11 cellular contexts compared by ENCODE assay signal in the genomic region with DNA sequence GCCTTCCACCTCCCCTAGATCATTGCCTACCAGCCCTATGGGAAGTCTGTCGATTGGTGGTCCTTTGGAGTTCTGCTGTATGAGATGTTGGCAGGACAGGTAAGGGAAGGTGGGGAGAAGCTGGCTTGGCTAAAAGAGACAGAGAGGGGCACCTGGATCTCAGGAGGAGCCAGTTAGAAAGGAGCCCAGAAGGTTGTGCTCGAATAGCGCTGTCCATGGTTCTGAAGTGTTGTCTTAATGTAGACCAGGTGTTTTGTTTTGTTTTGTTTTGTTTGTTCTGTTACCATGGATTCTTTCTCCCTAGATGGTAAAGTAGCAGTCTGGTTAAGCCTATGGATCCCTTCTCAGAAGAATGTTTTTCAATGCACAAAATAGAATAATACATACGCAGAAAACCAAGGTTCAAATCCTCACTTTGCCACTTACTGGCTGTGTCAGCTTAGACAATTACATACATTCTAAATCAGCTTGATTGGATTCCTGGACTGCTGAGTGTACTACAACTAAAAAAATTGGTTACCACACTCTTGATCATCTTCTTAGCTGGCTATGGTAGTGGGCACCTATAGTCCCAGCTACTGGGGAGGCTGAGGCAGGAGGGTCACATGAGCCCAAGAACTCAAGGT. TPM values are rescaled to one million over a fixed set of nuclear protein-coding genes. Genes with fewer than 3 reads are reported as not detected.
DNase-seq lines count a peak whose midpoint lies in the region; ATAC-seq, FAIRE-seq and TF ChIP-seq lines count a peak whose summit lies in the region.
"Had no signal": no experiment of that assay in that cellular context is flagged by ENCODE, and none has a peak within 500 bp of the region (broad histone marks: within the 10 kb centered on the region; RNA-seq: fewer than 3 reads in every experiment).

No MANE protein-coding gene starts in this region.

- no peak for TF ChIP-seq POLR2A in esophagus muscularis mucosa (IDR thresholded peaks at IDR 0.05; ENCODE audit: low read depth)

- H3K27ac ChIP-seq in esophagus muscularis mucosa (replicated peaks in 1 of 4) (no peak overlapping the region), aorta (ENCODE audit: low read depth in 1 of 2, low read length in 2 of 2) (no peak overlapping the region)
- H3K27ac ChIP-seq: adrenal gland had no signal

- H3K9me3 Mint-ChIP-seq in natural killer cell, result no peaks in the 10 kb centered on the region
- no peaks in the 10 kb centered on the region for H3K9me3 Mint-ChIP-seq in natural killer cell treated with Interleukin-12 subunit alpha and Interleukin-12 subunit beta and Interleukin-15 and Interleukin-18, amount 100 ng/mL, for 72 hours

- H3K4me3 ChIP-seq in epithelial cell of esophagus (ENCODE audit: low read length) (no peak overlapping the region), esophagus muscularis mucosa (no peak overlapping the region), aorta (ENCODE audit: low read length in 2 of 2) (no peak overlapping the region)
- H3K4me3 ChIP-seq: adrenal gland had no signal

- H3K4me1 Mint-ChIP-seq in natural killer cell, result peaks cover 9 to 50% of the 10 kb centered on the region in 2 donors
- H3K4me1 Mint-ChIP-seq in natural killer cell treated with Interleukin-12 subunit alpha and Interleukin-12 subunit beta and Interleukin-15 and Interleukin-18, amount 100 ng/mL, for 72 hours (ENCODE audit: low read depth in 2 of 2), result peaks cover 27 to 28% of the 10 kb centered on the region in 2 donors

- TF ChIP-seq CTCF in natural killer cell (IDR thresholded peaks at IDR 0.05) (no peak), epithelial cell of esophagus (IDR thresholded peaks at IDR 0.05; ENCODE audit: insufficient read depth, low read depth, low read length, missing control alignments) (no peak), esophagus muscularis mucosa (IDR thresholded peaks at IDR 0.05) (no peak)

- WGBS in esophagus muscularis mucosa, result 57% methylated on average over 4 of the region's 4 CpGs
- 43 to 44% methylated on average over 4 of the region's 4 CpGs for WGBS in aorta, 2 donors

- intact Hi-C loops in natural killer cell (cut with micrococcal nuclease) (no loop called here), esophagus muscularis mucosa (cut with DNase I) (loop anchor here (10.0 kb wide), 1 partner anchor 58 kb away; no protein-coding TSS in a partner anchor), aorta (cut with DNase I) (no loop called here)

- H3K27me3 ChIP-seq in esophagus muscularis mucosa, result peaks cover 0 to 97% (median 31%) of the 10 kb centered on the region in 4 donors
- H3K27me3 ChIP-seq in aorta (ENCODE audit: control insufficient read depth in 1 of 2, insufficient read depth in 2 of 2, low read length in 1 of 2), result no peaks in the 10 kb centered on the region

- H3K36me3 Mint-ChIP-seq in natural killer cell, result no peaks in the 10 kb centered on the region
- no peaks in the 10 kb centered on the region for H3K36me3 Mint-ChIP-seq in natural killer cell treated with Interleukin-12 subunit alpha and Interleukin-12 subunit beta and Interleukin-15 and Interleukin-18, amount 100 ng/mL, for 72 hours

- H3K4me1 ChIP-seq in esophagus muscularis mucosa, result peaks cover 2 to 27% (median 17%) of the 10 kb centered on the region in 4 donors
- H3K4me1 ChIP-seq in aorta (ENCODE audit: control insufficient read depth in 1 of 2, insufficient read depth in 2 of 2, low read length in 2 of 2), result no peaks in the 10 kb centered on the region
- H3K4me1 ChIP-seq: adrenal gland had no signal

- H3K36me3 ChIP-seq in esophagus muscularis mucosa (no peaks in the 10 kb centered on the region), aorta (ENCODE audit: control insufficient read depth in 1 of 2, insufficient read depth in 2 of 2, low read length in 1 of 2) (no peaks in the 10 kb centered on the region)
- H3K36me3 ChIP-seq: adrenal gland had no signal

- no peak for TF ChIP-seq EP300 in esophagus muscularis mucosa (IDR thresholded peaks at IDR 0.05)

- H3K27ac Mint-ChIP-seq in natural killer cell, result no peak overlapping the region
- H3K27ac Mint-ChIP-seq in natural killer cell treated with Interleukin-12 subunit alpha and Interleukin-12 subunit beta and Interleukin-15 and Interleukin-18, amount 100 ng/mL, for 72 hours, result no peak overlapping the region

- FAIRE-seq in urothelium cell line (lab: Jason Lieb, UNC), result no peak

- DNase-seq in natural killer cell (no peak), RPMI7951 (ENCODE audit: low read depth) (peak; percentile 52), epithelial cell of esophagus (ENCODE audit: low read depth) (peak; percentile 69), urothelium cell line (ENCODE audit: low spot score) (peak; percentile 52), esophagus muscularis mucosa (ENCODE audit: extremely low spot score) (no peak), aorta (no peak)
- DNase-seq in natural killer cell treated with Interleukin-12 subunit alpha and Interleukin-12 subunit beta and Interleukin-15 and Interleukin-18, amount 100 ng/mL, for 72 hours (ENCODE audit: low spot score), result no peak

- H3K4me3 Mint-ChIP-seq in natural killer cell, result no peak overlapping the region
- no peak overlapping the region for H3K4me3 Mint-ChIP-seq in natural killer cell treated with Interleukin-12 subunit alpha and Interleukin-12 subunit beta and Interleukin-15 and Interleukin-18, amount 100 ng/mL, for 72 hours

- H3K9me3 ChIP-seq in esophagus muscularis mucosa (no peaks in the 10 kb centered on the region), aorta (ENCODE audit: control insufficient read depth, low read length) (no peaks in the 10 kb centered on the region)
- H3K9me3 ChIP-seq: adrenal gland had no signal

- ATAC-seq in natural killer cell (peak; percentile 35 to 51 (median 50)), aorta (ENCODE audit: low FRiP score) (no peak), GM19467 (IDR thresholded peaks at IDR 0.05; ENCODE audit: unreplicated experiment) (no peak)
- no peak for ATAC-seq in natural killer cell treated with Interleukin-12 subunit alpha and Interleukin-12 subunit beta and Interleukin-15 and Interleukin-18, amount 100 ng/mL, for 72 hours
- ATAC-seq: Panc1 had no signal

- H3K27me3 Mint-ChIP-seq in natural killer cell (ENCODE audit: low read depth in 2 of 2), result peaks cover 31 to 41% of the 10 kb centered on the region in 2 donors
- peaks cover 41 to 45% of the 10 kb centered on the region in 2 donors for H3K27me3 Mint-ChIP-seq in natural killer cell treated with Interleukin-12 subunit alpha and Interleukin-12 subunit beta and Interleukin-15 and Interleukin-18, amount 100 ng/mL, for 72 hours

RNA-seq across cellular contexts. Expression of gene CACNG7, which starts 5.9 kb away (rescaled TPM):
- total RNA-seq in natural killer cell (not detected), esophagus muscularis mucosa (1 to 10 TPM in 1 of 4 donors, under 1 TPM in 1, not detected in 2; under 0.01 to 1.2 TPM), aorta (not detected)
- not detected for total RNA-seq in natural killer cell treated with Interleukin-12 subunit alpha and Interleukin-12 subunit beta and Interleukin-15 and Interleukin-18, amount 100 ng/mL, for 72 hours
- not detected in 2 replicates for total RNA-seq in RPMI7951 (2014; rRNA removed; shearing (Covaris generic))
- not detected for polyA plus RNA-seq in aorta
- total RNA-seq: mononuclear cell had no signal

RNA-seq across cellular contexts. Expression of gene PRKCG, which starts 21.2 kb away (rescaled TPM):
- total RNA-seq in natural killer cell (1 to 10 TPM in 2 of 3 donors, under 1 TPM in 1; 0.55 to 2.6 (median 1.5) TPM), esophagus muscularis mucosa (not detected), aorta (1 to 10 TPM in 1 of 2 donors, not detected in 1; 1.2 TPM)
- 1 to 10 TPM in 1 of 2 donors, not detected in 1; 1.1 TPM for total RNA-seq in natural killer cell treated with Interleukin-12 subunit alpha and Interleukin-12 subunit beta and Interleukin-15 and Interleukin-18, amount 100 ng/mL, for 72 hours
- total RNA-seq in RPMI7951 (2014; rRNA removed; shearing (Covaris generic)), result not detected in 2 replicates
- not detected for polyA plus RNA-seq in aorta
- total RNA-seq: adrenal gland had no signal
- polyA plus RNA-seq: adrenal gland had no signal

RNA-seq across cellular contexts. Expression of gene MYADM, which starts 35.5 kb away (rescaled TPM):
- total RNA-seq in natural killer cell (100 to 1,000 TPM; 219 to 658 (median 296) TPM), esophagus muscularis mucosa (100 to 1,000 TPM; 130 to 353 (median 204) TPM), aorta (100 to 1,000 TPM; 234 to 377 TPM)
- 10 to 100 TPM; 17.8 to 17.9 TPM for total RNA-seq in natural killer cell treated with Interleukin-12 subunit alpha and Interleukin-12 subunit beta and Interleukin-15 and Interleukin-18, amount 100 ng/mL, for 72 hours
- total RNA-seq in RPMI7951 (2014; rRNA removed; shearing (Covaris generic)), result 26.7 and 43.0 TPM in 2 replicates
- polyA plus RNA-seq in aorta, result 100 to 1,000 TPM in 1 of 2 donors, 10 to 100 TPM in 1; 59.2 to 134 TPM

RNA-seq across cellular contexts. Expression of gene CACNG8, which starts 59.6 kb away (rescaled TPM):
- total RNA-seq in natural killer cell (1 to 10 TPM in 1 of 3 donors, not detected in 2; 2.3 TPM), esophagus muscularis mucosa (under 1 TPM in 1 of 4 donors, not detected in 3; 0.06 TPM), aorta (under 1 TPM; 0.23 to 0.33 TPM)
- 1 to 10 TPM in 1 of 2 donors, not detected in 1; 1.7 TPM for total RNA-seq in natural killer cell treated with Interleukin-12 subunit alpha and Interleukin-12 subunit beta and Interleukin-15 and Interleukin-18, amount 100 ng/mL, for 72 hours
- under 0.01 and 0.10 TPM in 2 replicates for total RNA-seq in RPMI7951 (2014; rRNA removed; shearing (Covaris generic))
- polyA plus RNA-seq in aorta, result under 1 TPM; under 0.01 to 0.05 TPM
- total RNA-seq: mononuclear cell had no signal

Comparison
In these comparisons a context has a peak if more than half of its experiments do, and no peak if none do; other contexts are left out.
1. ATAC-seq: peak in natural killer cell (3 of 3); none in natural killer cell treated with Interleukin-12 subunit alpha and Interleukin-12 subunit beta and Interleukin-15 and Interleukin-18, amount 100 ng/mL, for 72 hours (0 of 2), aorta (single experiment) and GM19467 (single experiment).
2. DNase-seq: peak in RPMI7951 (single experiment), epithelial cell of esophagus (single experiment) and urothelium cell line (single experiment); none in natural killer cell (single experiment), natural killer cell treated with Interleukin-12 subunit alpha and Interleukin-12 subunit beta and Interleukin-15 and Interleukin-18, amount 100 ng/mL, for 72 hours (single experiment), esophagus muscularis mucosa (single experiment) and aorta (0 of 2).